In the genomic region with DNA sequence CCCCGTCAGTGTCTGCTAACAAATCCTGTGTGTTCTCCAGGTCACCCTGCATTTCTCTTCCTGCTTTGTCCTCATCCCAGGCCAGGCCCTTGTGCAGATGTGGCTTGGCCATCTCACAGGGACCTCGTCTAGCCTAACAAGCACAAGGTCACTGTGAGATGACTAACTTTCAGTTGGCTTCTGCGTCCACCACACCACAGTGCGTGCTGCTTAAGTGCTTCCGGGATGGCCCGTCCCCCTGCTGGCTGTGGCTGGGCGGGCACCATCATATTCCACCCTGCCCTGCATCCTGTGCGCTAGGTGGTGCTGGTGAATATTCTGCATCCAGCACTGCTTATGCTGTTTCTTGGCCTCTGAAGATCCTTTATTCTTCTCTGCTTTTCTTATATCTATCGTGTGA, we compare ENCODE assay signal across 8 cellular contexts. TPM values are rescaled to one million over a fixed set of nuclear protein-coding genes. Genes with fewer than 3 reads are reported as not detected.
DNase-seq lines count a peak whose midpoint lies in the region; ATAC-seq, FAIRE-seq and TF ChIP-seq lines count a peak whose summit lies in the region.

No MANE protein-coding gene starts in this region.

- no peaks in the 10 kb centered on the region for H3K27me3 Mint-ChIP-seq in T-helper 17 cell

- H3K9me3 ChIP-seq in T-helper 17 cell (ENCODE audit: control insufficient read depth, low read length, poor library complexity, severe bottlenecking) (no peaks in the 10 kb centered on the region), uterus (no peaks in the 10 kb centered on the region)

- H3K4me3 Mint-ChIP-seq in T-helper 17 cell: peak overlapping the region; percentile 67

- no peak for TF ChIP-seq POLR2A in uterus (IDR thresholded peaks at IDR 0.05)

- H3K27me3 ChIP-seq in uterus: no peaks in the 10 kb centered on the region

- H3K27ac ChIP-seq in uterus: no peak overlapping the region

- DNase-seq in A172 (ENCODE audit: low spot score): peak; percentile 15
- no peak for DNase-seq in T-helper 17 cell
- no peak for DNase-seq in uterus
- no peak for DNase-seq in NCI-H1048 (lab: John Stamatoyannopoulos, UW)
- no peak for DNase-seq in NCI-H446 (lab: John Stamatoyannopoulos, UW)

- peak overlapping the region; percentile 79 for H3K27ac Mint-ChIP-seq in T-helper 17 cell

- H3K36me3 ChIP-seq in uterus: no peaks in the 10 kb centered on the region

- no peaks in the 10 kb centered on the region for H3K36me3 Mint-ChIP-seq in T-helper 17 cell (ENCODE audit: low read depth)

- peak; percentile 24 for FAIRE-seq in islet of Langerhans (lab: Jason Lieb, UNC)

- ATAC-seq in GM18909 (IDR thresholded peaks at IDR 0.05; ENCODE audit: poor library complexity, unreplicated experiment): peak; percentile 65
- peak; percentile 65 for ATAC-seq in T-helper 17 cell
- no peak for ATAC-seq in GM21723 (IDR thresholded peaks at IDR 0.05; ENCODE audit: unreplicated experiment)

- H3K4me3 ChIP-seq in uterus: no peak overlapping the region

- TF ChIP-seq CTCF in uterus (IDR thresholded peaks at IDR 0.05): peak in 1 of 4 experiments; percentile 28

- peaks cover 2% of the 10 kb centered on the region for H3K4me1 Mint-ChIP-seq in T-helper 17 cell

- intact Hi-C loops in uterus (cut with DNase I; ENCODE audit: low total_unique reads): no loop called here

- no peaks in the 10 kb centered on the region for H3K4me1 ChIP-seq in uterus

RNA-seq across cellular contexts. Expression of a gene that starts 33.8 kb away (rescaled TPM):
- 260 and 261 TPM in 2 replicates for total RNA-seq in A172 (2014; rRNA removed; shearing (Covaris generic))
- total RNA-seq in T-helper 17 cell: 100 to 1,000 TPM; 103 to 105 TPM
- total RNA-seq in uterus: 100 to 1,000 TPM in 3 of 4 donors, 10 to 100 TPM in 1; 60.0 to 154 (median 125) TPM

RNA-seq across cellular contexts. Expression of a gene that starts 50.1 kb away (rescaled TPM):
- total RNA-seq in A172 (2014; rRNA removed; shearing (Covaris generic)): 14.7 and 21.1 TPM in 2 replicates
- total RNA-seq in T-helper 17 cell: 10 to 100 TPM; 19.9 to 21.7 TPM
- total RNA-seq in uterus: 10 to 100 TPM; 11.8 to 18.9 (median 13.1) TPM
